Comparison of ENCODE assay signal across 8 cellular contexts in genomic region chr11:65672982-65673381, GRCh38.
"Had no signal": no experiment of that assay in that cellular context is flagged by ENCODE, and none has a peak within 500 bp of the region (broad histone marks: within the 10 kb centered on the region; RNA-seq: fewer than 3 reads in every experiment).

No MANE protein-coding gene starts in this region.

- FAIRE-seq: G401.6, GM12878, GM12891, GM12892, GM18507, GM19239 had no signal

- DNase-seq: GDM1, GF-D8 had no signal

- H3K4me3 ChIP-seq: GM12878 had no signal
